ENCODE assay signal across 17 cellular contexts in the genomic region with DNA sequence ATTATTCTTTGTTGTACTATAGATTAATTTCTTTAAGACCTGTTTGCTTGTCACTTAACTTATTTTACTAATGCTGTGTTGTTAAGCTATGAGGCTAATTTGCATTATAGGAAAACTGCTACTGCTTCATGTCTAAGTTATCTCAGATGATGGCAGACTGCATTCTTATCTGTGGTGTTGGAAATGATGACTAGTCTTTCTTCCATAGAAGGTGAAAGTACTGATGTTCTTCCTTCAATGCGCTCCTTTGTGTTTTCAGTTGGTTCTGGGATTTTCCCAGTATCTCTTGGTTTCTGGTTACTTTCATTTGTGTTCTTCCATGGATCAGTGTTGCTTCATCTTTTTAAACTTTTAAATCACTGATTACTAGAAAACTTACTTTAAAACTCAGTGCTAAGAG. TPM values are rescaled to one million over a fixed set of nuclear protein-coding genes. Genes with fewer than 3 reads are reported as not detected.
DNase-seq lines count a peak whose midpoint lies in the region; ATAC-seq, FAIRE-seq and TF ChIP-seq lines count a peak whose summit lies in the region.
"Had no signal": no experiment of that assay in that cellular context is flagged by ENCODE, and none has a peak within 500 bp of the region (broad histone marks: within the 10 kb centered on the region; RNA-seq: fewer than 3 reads in every experiment).

No MANE protein-coding gene starts in this region.

- H3K9me3 Mint-ChIP-seq in activated T-cell treated with anti-CD3 and anti-CD28 coated beads, Interleukin-2, amount 50 U/mL, for 72 hours, result no peaks in the 10 kb centered on the region
- H3K9me3 Mint-ChIP-seq in activated T-helper 1 cell treated with anti-CD3 and anti-CD28 coated beads, Interleukin-12 subunit alpha, Interleukin-12 subunit beta, Interleukin-2, Interleukin-4 antibody, amounts not matched to agents 30 ng/mL and 10 ng/mL and 1 ng/mL, durations not matched to agents 14 hours and 24 hours and 36 hours, result no peaks in the 10 kb centered on the region
- H3K9me3 Mint-ChIP-seq: GM23338 had no signal

- peak; percentile 89 for FAIRE-seq in H54 (lab: Jason Lieb, UNC)
- FAIRE-seq: GM12891, RCC 7860 had no signal

- H3K4me1 Mint-ChIP-seq in activated T-cell treated with anti-CD3 and anti-CD28 coated beads, Interleukin-2, amount 50 U/mL, for 72 hours (ENCODE audit: low read depth), result peaks cover 12% of the 10 kb centered on the region
- H3K4me1 Mint-ChIP-seq in activated T-helper 1 cell treated with anti-CD3 and anti-CD28 coated beads, Interleukin-12 subunit alpha, Interleukin-12 subunit beta, Interleukin-2, Interleukin-4 antibody, amounts not matched to agents 30 ng/mL and 10 ng/mL and 1 ng/mL, durations not matched to agents 14 hours and 24 hours and 36 hours (ENCODE audit: low read depth), result peaks cover 5% of the 10 kb centered on the region
- H3K4me1 Mint-ChIP-seq: GM23338 had no signal

- H3K4me3 Mint-ChIP-seq in activated T-cell treated with anti-CD3 and anti-CD28 coated beads, Interleukin-2, amount 50 U/mL, for 72 hours, result no peak overlapping the region
- no peak overlapping the region for H3K4me3 Mint-ChIP-seq in activated T-helper 1 cell treated with anti-CD3 and anti-CD28 coated beads, Interleukin-12 subunit alpha, Interleukin-12 subunit beta, Interleukin-2, Interleukin-4 antibody, amounts not matched to agents 30 ng/mL and 10 ng/mL and 1 ng/mL, durations not matched to agents 14 hours and 24 hours and 36 hours
- H3K4me3 Mint-ChIP-seq: GM23338 had no signal

- peak overlapping the region; percentile 15 for H3K27ac Mint-ChIP-seq in activated T-cell treated with anti-CD3 and anti-CD28 coated beads, Interleukin-2, amount 50 U/mL, for 72 hours
- peak overlapping the region; percentile 9 for H3K27ac Mint-ChIP-seq in activated T-helper 1 cell treated with anti-CD3 and anti-CD28 coated beads, Interleukin-12 subunit alpha, Interleukin-12 subunit beta, Interleukin-2, Interleukin-4 antibody, amounts not matched to agents 30 ng/mL and 10 ng/mL and 1 ng/mL, durations not matched to agents 14 hours and 24 hours and 36 hours
- H3K27ac Mint-ChIP-seq: GM23338 had no signal

- H3K27me3 Mint-ChIP-seq in activated T-cell treated with anti-CD3 and anti-CD28 coated beads, Interleukin-2, amount 50 U/mL, for 72 hours (ENCODE audit: low read depth), result no peaks in the 10 kb centered on the region
- no peaks in the 10 kb centered on the region for H3K27me3 Mint-ChIP-seq in activated T-helper 1 cell treated with anti-CD3 and anti-CD28 coated beads, Interleukin-12 subunit alpha, Interleukin-12 subunit beta, Interleukin-2, Interleukin-4 antibody, amounts not matched to agents 30 ng/mL and 10 ng/mL and 1 ng/mL, durations not matched to agents 14 hours and 24 hours and 36 hours (ENCODE audit: insufficient read depth)

- no peak for ATAC-seq in activated T-cell treated with anti-CD3 and anti-CD28 coated beads, Interleukin-2, amount 50 U/mL, for 72 hours (replicated peaks in 1 of 2)
- ATAC-seq: GM23338 had no signal

- intact Hi-C loops in activated T-helper 1 cell treated with anti-CD3 and anti-CD28 coated beads, Interleukin-12 subunit alpha, Interleukin-12 subunit beta, Interleukin-2, Interleukin-4 antibody, amounts not matched to agents 30 ng/mL and 10 ng/mL and 1 ng/mL, durations not matched to agents 14 hours and 24 hours and 36 hours (cut with micrococcal nuclease), result no loop called here

- no peak for DNase-seq in activated T-cell treated with anti-CD3 and anti-CD28 coated beads, Interleukin-2, amount 50 U/mL, for 72 hours
- no peak for DNase-seq in activated T-cell treated with anti-CD3 and anti-CD28 coated beads, Interleukin-2, amount 50 U/mL, for 1 hour
- no peak for DNase-seq in H54 (ENCODE audit: insufficient read length, low spot score)
- no peak for DNase-seq in activated T-helper 1 cell treated with anti-CD3 and anti-CD28 coated beads, Interleukin-12 subunit alpha, Interleukin-12 subunit beta, Interleukin-2, Interleukin-4 antibody, amounts not matched to agents 30 ng/mL and 10 ng/mL and 1 ng/mL, durations not matched to agents 14 hours and 24 hours and 36 hours (ENCODE audit: low spot score)
- peak; percentile 33 for DNase-seq in iris pigment epithelial cell (ENCODE audit: low read depth)
- no peak for DNase-seq in NCI-H2029 (lab: John Stamatoyannopoulos, UW)
- no peak for DNase-seq in DMS 273 treated with DMSO at 0.1 percent for 48 hours (lab: John Stamatoyannopoulos, UW)
- no peak for DNase-seq in mesenteric fat pad (ENCODE audit: low spot score)
- DNase-seq: AML-193, DMS79 treated with DMSO at 0.1 percent for 48 hours, NCI-H1417 treated with DMSO at 0.1 percent for 48 hours, NCI-H2029 treated with DMSO at 0.1 percent for 48 hours, NCI-H524 had no signal

- H3K36me3 Mint-ChIP-seq in activated T-cell treated with anti-CD3 and anti-CD28 coated beads, Interleukin-2, amount 50 U/mL, for 72 hours (ENCODE audit: insufficient read depth in 2 of 2), result peaks cover 13% of the 10 kb centered on the region in 2 donors
- peaks cover 52% of the 10 kb centered on the region for H3K36me3 Mint-ChIP-seq in activated T-helper 1 cell treated with anti-CD3 and anti-CD28 coated beads, Interleukin-12 subunit alpha, Interleukin-12 subunit beta, Interleukin-2, Interleukin-4 antibody, amounts not matched to agents 30 ng/mL and 10 ng/mL and 1 ng/mL, durations not matched to agents 14 hours and 24 hours and 36 hours (ENCODE audit: low read depth)

- no peak for TF ChIP-seq POLR2A in H54 (IDR thresholded peaks at IDR 0.05; ENCODE audit: low read depth, low read length)

RNA-seq across cellular contexts. Expression of gene TPP2, which starts 46.9 kb away (rescaled TPM):
- total RNA-seq in activated T-cell treated with anti-CD3 and anti-CD28 coated beads, Interleukin-2, amount 50 U/mL, for 72 hours, result 10 to 100 TPM; 55.3 to 67.6 TPM
- total RNA-seq in activated T-helper 1 cell treated with anti-CD3 and anti-CD28 coated beads, Interleukin-12 subunit alpha, Interleukin-12 subunit beta, Interleukin-2, Interleukin-4 antibody, amounts not matched to agents 30 ng/mL and 10 ng/mL and 1 ng/mL, durations not matched to agents 14 hours and 24 hours and 36 hours, result 77.0 and 78.9 TPM in 2 replicates
- total RNA-seq in mesenteric fat pad, result 36.5 TPM

RNA-seq across cellular contexts. Expression of gene METTL21C, which starts 51.2 kb away (rescaled TPM):
- not detected for total RNA-seq in activated T-cell treated with anti-CD3 and anti-CD28 coated beads, Interleukin-2, amount 50 U/mL, for 72 hours
- not detected in 2 replicates for total RNA-seq in activated T-helper 1 cell treated with anti-CD3 and anti-CD28 coated beads, Interleukin-12 subunit alpha, Interleukin-12 subunit beta, Interleukin-2, Interleukin-4 antibody, amounts not matched to agents 30 ng/mL and 10 ng/mL and 1 ng/mL, durations not matched to agents 14 hours and 24 hours and 36 hours
- not detected for total RNA-seq in mesenteric fat pad
- total RNA-seq: GM23338, HT1080 had no signal
